Comparison of ENCODE assay signal across 23 cellular contexts in the genomic region with DNA sequence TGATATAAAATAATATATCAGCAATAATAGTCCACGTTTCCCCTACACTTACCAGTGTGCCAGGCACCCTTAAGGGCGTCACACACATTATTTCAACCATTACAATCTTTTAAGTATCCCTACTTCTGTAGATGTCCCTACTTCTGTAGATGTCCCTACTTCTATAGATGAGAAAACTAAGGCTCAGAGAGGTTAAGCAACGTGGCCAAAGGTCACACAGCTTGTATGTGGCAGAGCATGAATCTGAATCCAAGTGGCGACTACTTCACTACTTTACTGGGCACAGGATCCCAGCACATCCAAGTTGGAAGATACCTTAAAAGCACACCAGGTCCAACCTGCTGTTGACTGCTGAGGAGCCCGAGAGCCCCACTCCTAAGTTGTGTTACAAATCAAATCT.
"Had no signal": no experiment of that assay in that cellular context is flagged by ENCODE, and none has a peak within 500 bp of the region (broad histone marks: within the 10 kb centered on the region; RNA-seq: fewer than 3 reads in every experiment).

No MANE protein-coding gene starts in this region.

- H3K36me3 Mint-ChIP-seq: natural killer cell treated with Interleukin-12 subunit alpha and Interleukin-12 subunit beta and Interleukin-15 and Interleukin-18, amount 100 ng/mL, for 72 hours; stimulated activated effector memory CD8-positive, alpha-beta T cell treated with anti-CD3 and anti-CD28 coated beads, Interleukin-12 subunit alpha, Interleukin-12 subunit beta, amount 100 ng/mL, for 72 hours; type B pancreatic cell had no signal

- H3K4me3 Mint-ChIP-seq: naive thymus-derived CD4-positive, alpha-beta T cell; natural killer cell treated with Interleukin-12 subunit alpha and Interleukin-12 subunit beta and Interleukin-15 and Interleukin-18, amount 100 ng/mL, for 72 hours; stimulated activated effector memory CD8-positive, alpha-beta T cell treated with anti-CD3 and anti-CD28 coated beads, Interleukin-12 subunit alpha, Interleukin-12 subunit beta, amount 100 ng/mL, for 72 hours; stimulated activated naive CD8-positive, alpha-beta T cell treated with anti-CD3 and anti-CD28 coated beads, Interleukin-15, amount 100 ng/mL, for 72 hours; type B pancreatic cell had no signal

- H3K36me3 ChIP-seq: left ventricle myocardium inferior, ovary, sigmoid colon, spleen, tibial nerve, uterus had no signal

- H3K27ac Mint-ChIP-seq: natural killer cell treated with Interleukin-12 subunit alpha and Interleukin-12 subunit beta and Interleukin-15 and Interleukin-18, amount 100 ng/mL, for 72 hours; progenitor cell of endocrine pancreas; stimulated activated naive CD8-positive, alpha-beta T cell treated with anti-CD3 and anti-CD28 coated beads, Interleukin-15, amount 100 ng/mL, for 72 hours; type B pancreatic cell had no signal

- FAIRE-seq: small intestine had no signal

- H3K9me3 ChIP-seq: mucosa of descending colon, ovary, sigmoid colon, uterus had no signal

- H2AFZ ChIP-seq: hepatocyte had no signal

- H3K79me2 ChIP-seq: hepatocyte had no signal

- H3K27ac ChIP-seq: hepatocyte, left ventricle myocardium inferior, ovary, sigmoid colon, tibial nerve, uterus had no signal

- H3K4me2 ChIP-seq: hepatocyte had no signal

- H3K27me3 ChIP-seq: hepatocyte, ovary, sigmoid colon, tibial nerve, uterus had no signal

- DNase-seq: islet precursor cell; left ventricle myocardium inferior; midbrain; mucosa of descending colon; naive thymus-derived CD4-positive, alpha-beta T cell; ovary; retina; right cardiac atrium; sigmoid colon; small intestine; spleen; stimulated activated CD4-positive, alpha-beta T cell treated with anti-CD3 and anti-CD28 coated beads, Interleukin-4, amount 100 ng/mL, for 24 hours; stimulated activated naive CD4-positive, alpha-beta T cell treated with Interleukin-2 at 50 U/mL for 16 hours; stimulated activated naive CD8-positive, alpha-beta T cell treated with anti-CD3 and anti-CD28 coated beads, Interleukin-15, amount 100 ng/mL, for 72 hours; substantia nigra; uterus had no signal

- H3K4me3 ChIP-seq: hepatocyte, left ventricle myocardium inferior, lung, mucosa of descending colon, ovary, sigmoid colon, spleen, tibial nerve, uterus had no signal

- H3K9me3 Mint-ChIP-seq: natural killer cell treated with Interleukin-12 subunit alpha and Interleukin-12 subunit beta and Interleukin-15 and Interleukin-18, amount 100 ng/mL, for 72 hours; stimulated activated effector memory CD8-positive, alpha-beta T cell treated with anti-CD3 and anti-CD28 coated beads, Interleukin-12 subunit alpha, Interleukin-12 subunit beta, amount 100 ng/mL, for 72 hours; stimulated activated naive CD8-positive, alpha-beta T cell treated with anti-CD3 and anti-CD28 coated beads, Interleukin-15, amount 100 ng/mL, for 72 hours had no signal

- ATAC-seq: mucosa of descending colon; naive thymus-derived CD4-positive, alpha-beta T cell; natural killer cell treated with Interleukin-12 subunit alpha and Interleukin-12 subunit beta and Interleukin-15 and Interleukin-18, amount 100 ng/mL, for 72 hours; right cardiac atrium; stimulated activated effector memory CD8-positive, alpha-beta T cell treated with anti-CD3 and anti-CD28 coated beads, Interleukin-12 subunit alpha, Interleukin-12 subunit beta, amount 100 ng/mL, for 72 hours; stimulated activated naive CD8-positive, alpha-beta T cell treated with anti-CD3 and anti-CD28 coated beads, Interleukin-15, amount 100 ng/mL, for 72 hours had no signal
